Comparison of ENCODE assay signal across 38 cellular contexts in genomic region chrX:151688695-151689094, GRCh38. TPM values are rescaled to one million over a fixed set of nuclear protein-coding genes. Genes with fewer than 3 reads are reported as not detected.
"Had no signal": no experiment of that assay in that cellular context is flagged by ENCODE, and none has a peak within 500 bp of the region (broad histone marks: within the 10 kb centered on the region; RNA-seq: fewer than 3 reads in every experiment).

No MANE protein-coding gene starts in this region.

- H3K36me3 ChIP-seq: MG63 had no signal

- H3K27ac ChIP-seq: KMS-11 had no signal

- DNase-seq: Karpas-422, Kasumi-1, KG1, MG63, MM.1S, MV-4-11, NCI-H1048, NCI-H1092, NCI-H1092 treated with DMSO at 0.1 percent for 48 hours, NCI-H1105, NCI-H1105 treated with DMSO at 0.1 percent for 48 hours, NCI-H1417, NCI-H1417 treated with DMSO at 0.1 percent for 48 hours, NCI-H1436, NCI-H1436 treated with DMSO at 0.1 percent for 48 hours, NCI-H146, NCI-H1694, NCI-H1694 treated with DMSO at 0.1 percent for 48 hours, NCI-H187, NCI-H187 treated with DMSO at 0.1 percent for 48 hours, NCI-H1930, NCI-H2029, NCI-H2029 treated with DMSO at 0.1 percent for 48 hours, NCI-H2081, NCI-H2081 treated with DMSO at 0.1 percent for 48 hours, NCI-H2107, NCI-H2171, NCI-H2171 treated with DMSO at 0.1 percent for 48 hours, NCI-H2227 treated with DMSO at 0.1 percent for 48 hours, NCI-H226, NCI-H345, NCI-H446, NCI-H446 treated with DMSO at 0.1 percent for 48 hours had no signal

- H3K4me3 ChIP-seq: MG63 had no signal

- H3K27me3 ChIP-seq: MG63 had no signal

RNA-seq across cellular contexts. Expression of gene PRRG3, which starts 6.6 kb away (rescaled TPM):
- total RNA-seq: LHCN-M2, M059J, MCF 10A, NCI-H460 had no signal

RNA-seq across cellular contexts. Expression of gene FATE1, which starts 27.1 kb away (rescaled TPM):
- total RNA-seq: LHCN-M2, MCF 10A, NCI-H460 had no signal

RNA-seq across cellular contexts. Expression of gene CNGA2, which starts 45.9 kb away (rescaled TPM):
- total RNA-seq: LHCN-M2, M059J, MCF 10A, NCI-H460 had no signal
